ENCODE assay signal across 16 cellular contexts in genomic region chr5:117486291-117486690, GRCh38.
"Had no signal": no experiment of that assay in that cellular context is flagged by ENCODE, and none has a peak within 500 bp of the region (broad histone marks: within the 10 kb centered on the region; RNA-seq: fewer than 3 reads in every experiment).

No MANE protein-coding gene starts in this region.

- H3K27ac ChIP-seq: heart left ventricle, neutrophil, psoas muscle, right lobe of liver, tibial artery, upper lobe of left lung, uterus had no signal

- ATAC-seq: heart left ventricle; naive thymus-derived CD4-positive, alpha-beta T cell; right lobe of liver; stimulated activated effector memory CD8-positive, alpha-beta T cell treated with anti-CD3 and anti-CD28 coated beads, Interleukin-12 subunit alpha, Interleukin-12 subunit beta, amount 100 ng/mL, for 72 hours; stimulated activated naive CD8-positive, alpha-beta T cell treated with anti-CD3 and anti-CD28 coated beads, Interleukin-15, Interleukin-2, amounts not matched to agents 100 U/mL and 50 U/mL, for 24 hours had no signal

- DNase-seq: effector CD4-positive, alpha-beta T cell; foreskin melanocyte; heart left ventricle; hippocampal formation; naive thymus-derived CD4-positive, alpha-beta T cell; psoas muscle; retina; right lobe of liver; stimulated activated CD4-positive, alpha-beta T cell treated with anti-CD3 and anti-CD28 coated beads, Interleukin-4, amount 100 ng/mL, for 1 hour; stimulated activated CD8-positive, alpha-beta memory T cell treated with anti-CD3 and anti-CD28 coated beads, Interleukin-4, amount 100 ng/mL, for 48 hours; stimulated activated naive CD8-positive, alpha-beta T cell treated with anti-CD3 and anti-CD28 coated beads, Interleukin-15, Interleukin-2, amounts not matched to agents 100 U/mL and 50 U/mL, for 24 hours; tibial artery; upper lobe of left lung; uterus had no signal

- H3K27ac Mint-ChIP-seq: naive thymus-derived CD4-positive, alpha-beta T cell; stimulated activated effector memory CD8-positive, alpha-beta T cell treated with anti-CD3 and anti-CD28 coated beads, Interleukin-12 subunit alpha, Interleukin-12 subunit beta, amount 100 ng/mL, for 72 hours had no signal

- H3K27me3 Mint-ChIP-seq: naive thymus-derived CD4-positive, alpha-beta T cell had no signal

- H3K4me1 Mint-ChIP-seq: stimulated activated effector memory CD8-positive, alpha-beta T cell treated with anti-CD3 and anti-CD28 coated beads, Interleukin-12 subunit alpha, Interleukin-12 subunit beta, amount 100 ng/mL, for 72 hours had no signal

- H3K36me3 Mint-ChIP-seq: naive thymus-derived CD4-positive, alpha-beta T cell; stimulated activated effector memory CD8-positive, alpha-beta T cell treated with anti-CD3 and anti-CD28 coated beads, Interleukin-12 subunit alpha, Interleukin-12 subunit beta, amount 100 ng/mL, for 72 hours had no signal

- H3K4me3 Mint-ChIP-seq: naive thymus-derived CD4-positive, alpha-beta T cell; stimulated activated effector memory CD8-positive, alpha-beta T cell treated with anti-CD3 and anti-CD28 coated beads, Interleukin-12 subunit alpha, Interleukin-12 subunit beta, amount 100 ng/mL, for 72 hours had no signal
